ENCODE assay signal across 29 cellular contexts in genomic region chr10:110977662-110978061, GRCh38. TPM values are rescaled to one million over a fixed set of nuclear protein-coding genes. Genes with fewer than 3 reads are reported as not detected.
DNase-seq lines count a peak whose midpoint lies in the region; ATAC-seq and TF ChIP-seq lines count a peak whose summit lies in the region.
"Had no signal": no experiment of that assay in that cellular context is flagged by ENCODE, and none has a peak within 500 bp of the region (broad histone marks: within the 10 kb centered on the region; RNA-seq: fewer than 3 reads in every experiment).

No MANE protein-coding gene starts in this region.

- H3K27me3 ChIP-seq in SJSA1 (replicated peaks): no peaks in the 10 kb centered on the region
- H3K27me3 ChIP-seq in transverse colon: no peaks in the 10 kb centered on the region
- H3K27me3 ChIP-seq: gastrocnemius medialis, stomach had no signal

- no peak for TF ChIP-seq POLR2A in transverse colon (IDR thresholded peaks at IDR 0.05)

- H3K27ac ChIP-seq in SJSA1 (0 out of 2 replicates have a peak overlapping the region, but pooled peaks have one; percentile 26), transverse colon (no peak overlapping the region)
- H3K27ac ChIP-seq: coronary artery, gastrocnemius medialis, GM23248, skin epidermis, stomach had no signal

- H3K36me3 ChIP-seq in SJSA1 (peaks cover 7% of the 10 kb centered on the region), transverse colon (no peaks in the 10 kb centered on the region)
- H3K36me3 ChIP-seq: gastrocnemius medialis, stomach had no signal

- no peak overlapping the region for H3K4me3 ChIP-seq in SJSA1
- no peak overlapping the region for H3K4me3 ChIP-seq in transverse colon
- H3K4me3 ChIP-seq: coronary artery, gastrocnemius medialis, GM12878, GM23248, skin epidermis, stomach had no signal

- TF ChIP-seq EP300 in transverse colon (IDR thresholded peaks at IDR 0.05; ENCODE audit: low read depth): no peak

- peak; percentile 82 for ATAC-seq in left lobe of liver
- no peak for ATAC-seq in GM18873 (IDR thresholded peaks at IDR 0.05; ENCODE audit: low FRiP score, unreplicated experiment)
- ATAC-seq: activated CD8-positive, alpha-beta memory T cell treated with anti-CD3 and anti-CD28 coated beads, Interleukin-2, amount 10 ng/mL, durations not matched to agents 7 days and 5 days; activated T-cell treated with anti-CD3 and anti-CD28 coated beads, Interleukin-2, amount 50 U/mL, for 72 hours; effector memory CD8-positive, alpha-beta T cell; gastrocnemius medialis; GM12878; left colon had no signal

- peaks cover 15% of the 10 kb centered on the region for H3K4me1 ChIP-seq in SJSA1 (replicated peaks)
- peaks cover 0 to 11% (median 6%) of the 10 kb centered on the region in 4 donors for H3K4me1 ChIP-seq in transverse colon

- H3K9me3 ChIP-seq in SJSA1 (replicated peaks): no peaks in the 10 kb centered on the region
- H3K9me3 ChIP-seq in transverse colon: no peaks in the 10 kb centered on the region
- H3K9me3 ChIP-seq: gastrocnemius medialis, stomach had no signal

- in situ Hi-C loops in transverse colon (cut with MboI; ENCODE audit: low pct_ligation_motif_present in 1 of 4, low pct_unique_long_range_greater_than_20kb in 1 of 4, low sequenced_read_pairs in 3 of 4): no loop called here

- 44 to 60% methylated on average over 2 of the region's 2 CpGs for WGBS in transverse colon (ENCODE audit: low coverage in 1 of 2), 2 donors

- no peak for TF ChIP-seq CTCF in transverse colon (IDR thresholded peaks at IDR 0.05)

- intact Hi-C loops in transverse colon (cut with DNase I; ENCODE audit: low total_unique reads): no loop called here

- DNase-seq in A172 (ENCODE audit: low spot score) (peak; percentile 27), EL (peak; percentile 32), SJSA1 (ENCODE audit: low read depth in 1 of 2, low spot score in 2 of 2) (peak in 1 of 2 experiments; percentile 17), left lobe of liver (ENCODE audit: low spot score) (no peak), transverse colon (no peak), NCI-H510A (lab: John Stamatoyannopoulos, UW) (no peak), Kasumi-1 (lab: John Stamatoyannopoulos, UW) (no peak)
- DNase-seq: activated CD8-positive, alpha-beta memory T cell treated with anti-CD3 and anti-CD28 coated beads, Interleukin-2, amount 10 ng/mL, durations not matched to agents 7 days and 5 days; activated naive CD4-positive, alpha-beta T cell treated with anti-CD3 and anti-CD28 coated beads for 36 hours; activated T-cell treated with anti-CD3 and anti-CD28 coated beads, Interleukin-2, amount 50 U/mL, for 72 hours; amniotic stem cell; C1 segment of cervical spinal cord; DND-41; effector memory CD8-positive, alpha-beta T cell; gastrocnemius medialis; left colon; naive B cell; NCI-H1092 treated with DMSO at 0.1 percent for 48 hours; NCI-H187 treated with DMSO at 0.1 percent for 48 hours; NCI-H526; SHP77 treated with DMSO at 0.1 percent for 48 hours; stimulated activated CD4-positive, alpha-beta T cell treated with anti-CD3 and anti-CD28 coated beads, Interleukin-1b, Interleukin-23, amount 100 ng/mL, for 48 hours; stimulated activated CD8-positive, alpha-beta memory T cell treated with anti-CD3 and anti-CD28 coated beads, Interleukin-4, amount 100 ng/mL, for 48 hours; stomach had no signal

RNA-seq across cellular contexts. Expression of gene SHOC2, which starts 58.3 kb away (rescaled TPM):
- total RNA-seq in A172 (2014; rRNA removed; shearing (Covaris generic)): 41.9 and 43.7 TPM in 2 replicates
- 41.6 and 51.5 TPM in 2 replicates for total RNA-seq in SJSA1 (2014; rRNA removed; shearing (Covaris generic))
- total RNA-seq in left lobe of liver: 20.3 TPM
- total RNA-seq in transverse colon: 100 to 1,000 TPM in 1 of 4 donors, 10 to 100 TPM in 3; 57.3 to 125 (median 73.4) TPM

RNA-seq across cellular contexts. Expression of gene BBIP1, which starts 58.7 kb away (rescaled TPM):
- 47.6 and 76.2 TPM in 2 replicates for total RNA-seq in A172 (2014; rRNA removed; shearing (Covaris generic))
- 33.6 and 44.5 TPM in 2 replicates for total RNA-seq in SJSA1 (2014; rRNA removed; shearing (Covaris generic))
- total RNA-seq in left lobe of liver (11.1 TPM), transverse colon (10 to 100 TPM in 3 of 4 donors, 1 to 10 TPM in 1; 9.6 to 44.9 (median 18.1) TPM)

Comparison
In these comparisons a context has a peak if more than half of its experiments do, and no peak if none do; other contexts are left out.
1. DNase-seq: peak in A172 (single experiment) and EL (single experiment); none in left lobe of liver (single experiment), transverse colon (single experiment), NCI-H510A (single experiment) and Kasumi-1 (0 of 2).